Comparison of ENCODE assay signal across 1 cellular context in the genomic region with DNA sequence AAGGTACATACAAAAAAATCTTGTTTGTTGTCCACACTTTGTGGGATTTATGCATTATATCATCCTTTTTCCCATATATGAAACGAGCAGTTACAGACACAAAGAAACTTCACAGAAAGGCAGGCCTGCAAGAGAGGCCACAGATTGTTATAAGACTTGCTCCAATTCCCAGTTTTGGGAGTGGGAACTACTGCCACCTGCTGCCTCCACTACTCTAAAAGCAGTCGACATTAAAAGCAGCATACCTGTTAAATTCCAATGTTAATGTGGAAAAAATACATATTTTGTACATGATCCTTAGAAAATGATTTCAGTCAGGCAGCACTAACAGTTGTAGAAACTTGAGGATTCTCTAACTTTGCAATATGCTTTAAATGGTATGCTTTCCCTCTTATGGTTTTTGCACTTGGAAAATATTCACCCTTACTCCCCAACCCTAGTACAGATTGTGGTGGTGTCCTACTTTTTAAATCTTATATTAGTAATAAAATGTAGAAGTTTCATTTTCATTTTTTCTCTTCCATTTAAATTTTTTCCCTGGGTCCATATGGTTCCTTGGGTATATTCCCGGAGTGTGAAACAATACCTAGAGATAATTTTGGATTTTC.
TF ChIP-seq lines count a peak whose summit lies in the region.

No MANE protein-coding gene starts in this region.

TF ChIP-seq in endothelial cell of umbilical vein, 7 proteins besides CTCF, POLR2A, EP300 and RAD21 (continued from another document):
- TF ChIP-seq, protein P1, sequence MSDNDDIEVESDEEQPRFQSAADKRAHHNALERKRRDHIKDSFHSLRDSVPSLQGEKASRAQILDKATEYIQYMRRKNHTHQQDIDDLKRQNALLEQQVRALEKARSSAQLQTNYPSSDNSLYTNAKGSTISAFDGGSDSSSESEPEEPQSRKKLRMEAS (IDR thresholded peaks at IDR 0.05; ENCODE audit: insufficient read depth, insufficient read length), result no peak
- TF ChIP-seq MYC (IDR thresholded peaks at IDR 0.05; ENCODE audit: low read depth, low read length), result no peak
